ENCODE assay signal across 7 cellular contexts in genomic region chr13:99269627-99270252, GRCh38. TPM values are rescaled to one million over a fixed set of nuclear protein-coding genes. Genes with fewer than 3 reads are reported as not detected.
DNase-seq lines count a peak whose midpoint lies in the region; ATAC-seq and TF ChIP-seq lines count a peak whose summit lies in the region.

No MANE protein-coding gene starts in this region.

- H3K27ac ChIP-seq in DND-41 (ENCODE audit: low read length) (no peak overlapping the region), RWPE1 (no peak overlapping the region)
- peak overlapping the region; percentile 29 for H3K27ac ChIP-seq in effector memory CD4-positive, alpha-beta T cell (ENCODE audit: insufficient read depth, low read length, poor library complexity, severe bottlenecking)

- H3K4me1 ChIP-seq in DND-41 (ENCODE audit: insufficient read depth, low read length) = peaks cover 9% of the 10 kb centered on the region
- peaks cover 23% of the 10 kb centered on the region for H3K4me1 ChIP-seq in effector memory CD4-positive, alpha-beta T cell (ENCODE audit: control insufficient read depth, insufficient read depth, low read length, poor library complexity, severe bottlenecking)

- H3K79me2 ChIP-seq in DND-41 (ENCODE audit: insufficient read depth, low read length) = peaks cover 30% of the 10 kb centered on the region

- no peak overlapping the region for H3K4me2 ChIP-seq in DND-41 (ENCODE audit: insufficient read depth, low read length)

- no peak for DNase-seq in DND-41
- DNase-seq in RWPE1 (ENCODE audit: low spot score) = peak; percentile 20
- DNase-seq in effector memory CD4-positive, alpha-beta T cell = no peak
- DNase-seq in myocyte (ENCODE audit: low read depth) = peak; percentile 63
- no peak for DNase-seq in C1 segment of cervical spinal cord (lab: John Stamatoyannopoulos, UW)

- peaks cover 16% of the 10 kb centered on the region for H4K20me1 ChIP-seq in DND-41 (ENCODE audit: insufficient read depth, low read length)

- TF ChIP-seq CTCF in DND-41 (IDR thresholded peaks at IDR 0.05; ENCODE audit: borderline replicate concordance, extremely low read depth, low read length, poor library complexity, severe bottlenecking) = peak; percentile 76
- TF ChIP-seq CTCF in RWPE1 (conservative IDR thresholded peaks at IDR 0.05; ENCODE audit: low read depth) = peak; percentile 61

- H3K4me3 ChIP-seq in DND-41 (ENCODE audit: low read depth in 1 of 2, low read length in 2 of 2) = no peak overlapping the region
- no peak overlapping the region for H3K4me3 ChIP-seq in effector memory CD4-positive, alpha-beta T cell (ENCODE audit: insufficient read depth, low read depth, low read length, poor library complexity, severe bottlenecking)

- H2AFZ ChIP-seq in DND-41 (ENCODE audit: low read depth, low read length) = no peak overlapping the region

- no peaks in the 10 kb centered on the region for H3K27me3 ChIP-seq in DND-41 (ENCODE audit: insufficient read depth, low read length, poor library complexity)
- H3K27me3 ChIP-seq in effector memory CD4-positive, alpha-beta T cell (replicated peaks; ENCODE audit: control insufficient read depth, insufficient read depth, low read length, poor library complexity, severe bottlenecking) = no peaks in the 10 kb centered on the region

- CTCF ChIA-PET in RWPE1 (lab: Yijun Ruan, JAX) = interaction anchor here (0.5 to 3.5 kb wide), 9 partner anchors 8 to 426 kb away, joined by 3 to 15 read pairs (median 4); no protein-coding TSS in a partner anchor

- H3K36me3 ChIP-seq in DND-41 (ENCODE audit: insufficient read depth, low read length) = peaks cover 25% of the 10 kb centered on the region
- peaks cover 3% of the 10 kb centered on the region for H3K36me3 ChIP-seq in effector memory CD4-positive, alpha-beta T cell (ENCODE audit: control insufficient read depth, insufficient read depth, low read length)

- ATAC-seq in DND-41 (ENCODE audit: insufficient read depth, low read depth) = peak; percentile 72
- peak; percentile 73 for ATAC-seq in GM19043 (IDR thresholded peaks at IDR 0.05; ENCODE audit: low read depth, unreplicated experiment)
- ATAC-seq in HG03378 (IDR thresholded peaks at IDR 0.05; ENCODE audit: unreplicated experiment) = peak; percentile 77

- H3K9ac ChIP-seq in DND-41 (ENCODE audit: low read depth, low read length) = no peak overlapping the region

- POLR2A ChIA-PET in RWPE1 (lab: Yijun Ruan, JAX; ENCODE audit: low non-redundant PET) = no interaction called here

- peaks cover 4% of the 10 kb centered on the region for H3K9me3 ChIP-seq in DND-41 (ENCODE audit: insufficient read depth, low read length, severe bottlenecking)
- no peaks in the 10 kb centered on the region for H3K9me3 ChIP-seq in effector memory CD4-positive, alpha-beta T cell (ENCODE audit: control insufficient read depth, low read length)

RNA-seq across cellular contexts. Expression of gene GPR18, which starts 11.6 kb away (rescaled TPM):
- not detected in 2 replicates for total RNA-seq in myocyte
- polyA plus RNA-seq in myocyte (2012) = 0.33 TPM

RNA-seq across cellular contexts. Expression of gene GPR183, which starts 37.5 kb away (rescaled TPM):
- 0.32 TPM in 1 of 2 replicates, not detected in the other for total RNA-seq in myocyte
- polyA plus RNA-seq in myocyte (2012) = 0.19 TPM

Comparison
In these comparisons a context has a peak if more than half of its experiments do, and no peak if none do; other contexts are left out.
1. DNase-seq: peak in RWPE1 (single experiment) and myocyte (single experiment); none in DND-41 (single experiment), effector memory CD4-positive, alpha-beta T cell (0 of 3) and C1 segment of cervical spinal cord (0 of 14).
2. Peak in every context shown above with its lines, with median percentiles within 50 percentile points of each other: ATAC-seq.